ENCODE assay signal across 15 cellular contexts in genomic region chr3:47579875-47580274, GRCh38. TPM values are rescaled to one million over a fixed set of nuclear protein-coding genes. Genes with fewer than 3 reads are reported as not detected.
DNase-seq lines count a peak whose midpoint lies in the region; ATAC-seq and TF ChIP-seq lines count a peak whose summit lies in the region.
"Had no signal": no experiment of that assay in that cellular context is flagged by ENCODE, and none has a peak within 500 bp of the region (broad histone marks: within the 10 kb centered on the region; RNA-seq: fewer than 3 reads in every experiment).

No MANE protein-coding gene starts in this region.

- H3K4me2 ChIP-seq in SK-N-SH, result no peak overlapping the region

- no peaks in the 10 kb centered on the region for H3K9me3 ChIP-seq in SK-N-SH
- H3K9me3 ChIP-seq in CD4-positive, alpha-beta memory T cell (ENCODE audit: control insufficient read depth in 1 of 2, low read length in 2 of 2), result no peaks in the 10 kb centered on the region
- H3K9me3 ChIP-seq in naive thymus-derived CD4-positive, alpha-beta T cell (ENCODE audit: control insufficient read depth in 2 of 3, low read length in 3 of 3), result no peaks in the 10 kb centered on the region
- H3K9me3 ChIP-seq: ascending aorta, SJCRH30 had no signal

- no peak overlapping the region for H3K27ac ChIP-seq in SK-N-SH (ENCODE audit: low read depth in 2 of 2, low read length in 1 of 2)
- no peak overlapping the region for H3K27ac ChIP-seq in CD4-positive, alpha-beta memory T cell (ENCODE audit: low read depth, low read length)
- no peak overlapping the region for H3K27ac ChIP-seq in naive thymus-derived CD4-positive, alpha-beta T cell (ENCODE audit: low read depth, low read length)
- H3K27ac ChIP-seq: ascending aorta, SJCRH30 had no signal

- peak overlapping the region; percentile 29 to 72 (median 64) for H3K4me3 Mint-ChIP-seq in CD4-positive, alpha-beta memory T cell
- H3K4me3 Mint-ChIP-seq in activated naive CD8-positive, alpha-beta T cell treated with anti-CD3 and anti-CD28 coated beads, Interleukin-2, amount 10 ng/mL, durations not matched to agents 7 days and 5 days, result peak overlapping the region; percentile 8
- H3K4me3 Mint-ChIP-seq in naive thymus-derived CD4-positive, alpha-beta T cell, result peak overlapping the region; percentile 32 to 79 (median 60)

- H3K4me1 ChIP-seq in SK-N-SH (ENCODE audit: control insufficient read depth in 1 of 2, insufficient read depth in 2 of 2, low read depth in 1 of 2, low read length in 1 of 2), result peaks cover 0 to 13% of the 10 kb centered on the region in 2 experiments; a peak in 1 of 4 replicates
- peaks cover 12% of the 10 kb centered on the region for H3K4me1 ChIP-seq in CD4-positive, alpha-beta memory T cell (ENCODE audit: insufficient read depth, low read length)
- H3K4me1 ChIP-seq in naive thymus-derived CD4-positive, alpha-beta T cell (ENCODE audit: control insufficient read depth in 2 of 2, insufficient read depth in 2 of 2, low read length in 2 of 2), result peaks cover 0 to 5% of the 10 kb centered on the region in 2 donors
- H3K4me1 ChIP-seq: SJCRH30 had no signal

- H3K27me3 Mint-ChIP-seq in CD4-positive, alpha-beta memory T cell, result peaks cover 10 to 11% of the 10 kb centered on the region in 2 donors
- H3K27me3 Mint-ChIP-seq in activated naive CD8-positive, alpha-beta T cell treated with anti-CD3 and anti-CD28 coated beads, Interleukin-2, amount 10 ng/mL, durations not matched to agents 7 days and 5 days, result peaks cover 32% of the 10 kb centered on the region
- peaks cover 6 to 45% (median 12%) of the 10 kb centered on the region in 5 donors for H3K27me3 Mint-ChIP-seq in naive thymus-derived CD4-positive, alpha-beta T cell

- TF ChIP-seq EP300 in SK-N-SH (IDR thresholded peaks at IDR 0.05; ENCODE audit: borderline replicate concordance in 1 of 2, low read depth in 1 of 2, low read length in 1 of 2), result no peak

- no peaks in the 10 kb centered on the region for H4K20me1 ChIP-seq in SK-N-SH (ENCODE audit: insufficient read depth)

- H3K9ac ChIP-seq in SK-N-SH, result no peak overlapping the region

- H3K27me3 ChIP-seq in SK-N-SH (ENCODE audit: insufficient read depth), result peaks cover 7% of the 10 kb centered on the region; the same call in 1 of the 2 replicates
- peaks cover 16% of the 10 kb centered on the region for H3K27me3 ChIP-seq in CD4-positive, alpha-beta memory T cell (ENCODE audit: insufficient read depth, low read length)
- peaks cover 3 to 9% of the 10 kb centered on the region in 2 donors for H3K27me3 ChIP-seq in naive thymus-derived CD4-positive, alpha-beta T cell (ENCODE audit: control insufficient read depth in 2 of 2, insufficient read depth in 2 of 2, low read length in 2 of 2)
- H3K27me3 ChIP-seq: ascending aorta, SJCRH30 had no signal

- no peaks in the 10 kb centered on the region for H3K79me2 ChIP-seq in SK-N-SH (ENCODE audit: insufficient read depth)

- no peak for TF ChIP-seq RAD21 in SK-N-SH (IDR thresholded peaks at IDR 0.05; ENCODE audit: low read length)

- H3K27ac Mint-ChIP-seq in CD4-positive, alpha-beta memory T cell, result no peak overlapping the region
- H3K27ac Mint-ChIP-seq in activated naive CD8-positive, alpha-beta T cell treated with anti-CD3 and anti-CD28 coated beads, Interleukin-2, amount 10 ng/mL, durations not matched to agents 7 days and 5 days, result no peak overlapping the region
- peak overlapping the region in 2 of 9 donors; percentile 1 to 10 for H3K27ac Mint-ChIP-seq in naive thymus-derived CD4-positive, alpha-beta T cell

- peaks cover 13% of the 10 kb centered on the region for H3F3A ChIP-seq in SK-N-SH (replicated peaks; ENCODE audit: insufficient read depth)

- H3K4me1 Mint-ChIP-seq in CD4-positive, alpha-beta memory T cell, result peaks cover 0 to 8% (median under 1%) of the 10 kb centered on the region in 4 donors
- H3K4me1 Mint-ChIP-seq in activated naive CD8-positive, alpha-beta T cell treated with anti-CD3 and anti-CD28 coated beads, Interleukin-2, amount 10 ng/mL, durations not matched to agents 7 days and 5 days, result no peaks in the 10 kb centered on the region
- peaks cover 0 to 9% (median 0%) of the 10 kb centered on the region in 7 donors for H3K4me1 Mint-ChIP-seq in naive thymus-derived CD4-positive, alpha-beta T cell

- no peak for DNase-seq in SK-N-SH
- no peak for DNase-seq in CD4-positive, alpha-beta memory T cell
- no peak for DNase-seq in activated naive CD8-positive, alpha-beta T cell treated with anti-CD3 and anti-CD28 coated beads, Interleukin-2, amount 10 ng/mL, durations not matched to agents 7 days and 5 days
- DNase-seq in naive thymus-derived CD4-positive, alpha-beta T cell, result no peak
- no peak for DNase-seq in NCI-H1930 (lab: John Stamatoyannopoulos, UW)
- DNase-seq in GM19240 (ENCODE audit: insufficient read length, low spot score), result no peak
- DNase-seq: GDM1, hippocampal formation, NCI-H446 had no signal

- no peaks in the 10 kb centered on the region for H3K9me2 ChIP-seq in SK-N-SH

- 87% methylated on average over 2 of the region's 2 CpGs for WGBS in SK-N-SH (ENCODE audit: low lambda C conversion rate)

- peaks cover 0 to 2% of the 10 kb centered on the region in 2 donors for H3K36me3 Mint-ChIP-seq in CD4-positive, alpha-beta memory T cell
- no peaks in the 10 kb centered on the region for H3K36me3 Mint-ChIP-seq in activated naive CD8-positive, alpha-beta T cell treated with anti-CD3 and anti-CD28 coated beads, Interleukin-2, amount 10 ng/mL, durations not matched to agents 7 days and 5 days
- no peaks in the 10 kb centered on the region for H3K36me3 Mint-ChIP-seq in naive thymus-derived CD4-positive, alpha-beta T cell

- no peak overlapping the region for H2AFZ ChIP-seq in SK-N-SH (ENCODE audit: low read depth)

- ATAC-seq in SK-N-SH treated with all-trans-retinoic acid at 6 μM for 48 hours, result peak; percentile 8; the same call in 1 of the 3 replicates
- no peak for ATAC-seq in activated naive CD8-positive, alpha-beta T cell treated with anti-CD3 and anti-CD28 coated beads, Interleukin-2, amount 10 ng/mL, durations not matched to agents 7 days and 5 days (ENCODE audit: low read depth)
- no peak for ATAC-seq in naive thymus-derived CD4-positive, alpha-beta T cell
- no peak for ATAC-seq in HG03108 (IDR thresholded peaks at IDR 0.05; ENCODE audit: unreplicated experiment)
- ATAC-seq: K562 had no signal

- POLR2A ChIA-PET in SK-N-SH (lab: Yijun Ruan, JAX), result no interaction called here
- POLR2A ChIA-PET in CD4-positive, alpha-beta memory T cell (lab: Charles Lee; ENCODE audit: partially characterized antibody), result no interaction called here
- POLR2A ChIA-PET in activated naive CD8-positive, alpha-beta T cell treated with anti-CD3 and anti-CD28 coated beads, Interleukin-2, amount 10 ng/mL, durations not matched to agents 7 days and 5 days (lab: Charles Lee), result no interaction called here
- POLR2A ChIA-PET in naive thymus-derived CD4-positive, alpha-beta T cell (lab: Charles Lee), result no interaction called here

- TF ChIP-seq CTCF in SK-N-SH (IDR thresholded peaks at IDR 0.05), result no peak

- H3K9me3 Mint-ChIP-seq in CD4-positive, alpha-beta memory T cell, result no peaks in the 10 kb centered on the region
- H3K9me3 Mint-ChIP-seq in activated naive CD8-positive, alpha-beta T cell treated with anti-CD3 and anti-CD28 coated beads, Interleukin-2, amount 10 ng/mL, durations not matched to agents 7 days and 5 days, result no peaks in the 10 kb centered on the region
- peaks cover 0 to 1% (median 0%) of the 10 kb centered on the region in 11 donors for H3K9me3 Mint-ChIP-seq in naive thymus-derived CD4-positive, alpha-beta T cell

- CTCF ChIA-PET in SK-N-SH (lab: Yijun Ruan, JAX), result no interaction called here
- CTCF ChIA-PET in CD4-positive, alpha-beta memory T cell (lab: Charles Lee; ENCODE audit: partially characterized antibody), result no interaction called here
- CTCF ChIA-PET in naive thymus-derived CD4-positive, alpha-beta T cell (lab: Charles Lee), result no interaction called here

- peaks cover 0 to 4% of the 10 kb centered on the region in 2 experiments for H3K36me3 ChIP-seq in SK-N-SH (replicated peaks in 1 of 2; ENCODE audit: control insufficient read depth in 1 of 2, insufficient read depth in 2 of 2, low read length in 1 of 2)
- H3K36me3 ChIP-seq in CD4-positive, alpha-beta memory T cell (ENCODE audit: insufficient read depth, low read length), result no peaks in the 10 kb centered on the region
- no peaks in the 10 kb centered on the region for H3K36me3 ChIP-seq in naive thymus-derived CD4-positive, alpha-beta T cell (ENCODE audit: control insufficient read depth in 2 of 3, insufficient read depth in 3 of 3, low read length in 3 of 3)

- H3K4me3 ChIP-seq in SK-N-SH (ENCODE audit: low read depth in 2 of 2, low read length in 1 of 2), result no peak overlapping the region
- H3K4me3 ChIP-seq in CD4-positive, alpha-beta memory T cell (ENCODE audit: low read length in 2 of 2), result no peak overlapping the region
- no peak overlapping the region for H3K4me3 ChIP-seq in naive thymus-derived CD4-positive, alpha-beta T cell (ENCODE audit: low read length)
- H3K4me3 ChIP-seq: SJCRH30 had no signal

- intact Hi-C loops in CD4-positive, alpha-beta memory T cell (cut with micrococcal nuclease), result loop anchor here (10.0 kb wide), 1 partner anchor 205 kb away; the partner anchor contains the start of gene SMARCC1
- intact Hi-C loops in naive thymus-derived CD4-positive, alpha-beta T cell (cut with micrococcal nuclease), result loop anchor here in 1 of 2 donors (5.0 kb wide), 1 partner anchor 202 kb away; the partner anchor contains the start of gene SMARCC1

TF ChIP-seq in SK-N-SH treated with all-trans-retinoic acid at 6 μM for 48 hours, 23 proteins besides CTCF, POLR2A, EP300 and RAD21 (continues in another document):
- TF ChIP-seq PPARA (CRISPR knock-in tag; IDR thresholded peaks at IDR 0.05; ENCODE audit: borderline replicate concordance), result no peak

TF ChIP-seq in SK-N-SH, 30 proteins besides CTCF, POLR2A, EP300 and RAD21 (continues in another document):
- TF ChIP-seq USF2 (IDR thresholded peaks at IDR 0.05; ENCODE audit: borderline replicate concordance, low read depth, low read length) (no peak), NFIC (IDR thresholded peaks at IDR 0.05; ENCODE audit: borderline replicate concordance) (no peak)

RNA-seq across cellular contexts. Expression of gene CSPG5, which starts 1.2 kb away (rescaled TPM):
- polyA plus RNA-seq in SK-N-SH (2012; rRNA removed), result 0.36 and 0.58 TPM in 2 replicates
- polyA plus RNA-seq in SK-N-SH (2012; cell fraction: cytosol; rRNA removed), result 0.39 and 0.50 TPM in 2 replicates
- polyA plus RNA-seq in SK-N-SH (2012; cell fraction: nucleus; rRNA removed), result 0.32 and 0.46 TPM in 2 replicates
- under 1 TPM; 0.20 to 0.42 TPM for total RNA-seq in CD4-positive, alpha-beta memory T cell
- polyA plus RNA-seq in CD4-positive, alpha-beta memory T cell, result not detected
- total RNA-seq in activated naive CD8-positive, alpha-beta T cell treated with anti-CD3 and anti-CD28 coated beads, Interleukin-2, amount 10 ng/mL, durations not matched to agents 7 days and 5 days, result under 1 TPM; 0.25 to 0.43 TPM
- under 1 TPM in 4 of 5 experiments, not detected in 1; 0.10 to 0.51 (median 0.43) TPM for total RNA-seq in naive thymus-derived CD4-positive, alpha-beta T cell
- not detected for polyA plus RNA-seq in naive thymus-derived CD4-positive, alpha-beta T cell
- polyA plus RNA-seq: fibroblast of lung had no signal

Comparison
In these comparisons a context has a peak if more than half of its experiments do, and no peak if none do; other contexts are left out.
1. H3K4me3 Mint-ChIP-seq: peak in every context shown above with its lines; median percentile 64 in CD4-positive, alpha-beta memory T cell; 60 in naive thymus-derived CD4-positive, alpha-beta T cell; 8 in activated naive CD8-positive, alpha-beta T cell treated with anti-CD3 and anti-CD28 coated beads, Interleukin-2, amount 10 ng/mL, durations not matched to agents 7 days and 5 days.